ENCODE assay signal across 1 cellular context in genomic region chr4:10629394-10629793, GRCh38.
TF ChIP-seq lines count a peak whose summit lies in the region.

No MANE protein-coding gene starts in this region.

TF ChIP-seq in GM12878, 131 proteins besides CTCF, POLR2A, EP300 and RAD21 (continued from another document):
- TF ChIP-seq ATF2 (IDR thresholded peaks at IDR 0.05; ENCODE audit: low read length) (peak; percentile 83), RELB (IDR thresholded peaks at IDR 0.05; ENCODE audit: low read depth) (no peak), MEF2A (IDR thresholded peaks at IDR 0.05; ENCODE audit: insufficient read depth, low read depth, low read length) (peak; percentile 41; the same call in 1 of the 2 replicates), PRDM15 (CRISPR knock-in tag; IDR thresholded peaks at IDR 0.05) (no peak), HCFC1 (IDR thresholded peaks at IDR 0.05; ENCODE audit: low read length) (no peak), BCL3 (IDR thresholded peaks at IDR 0.05; ENCODE audit: borderline replicate concordance, insufficient read depth, low read depth, low read length, poor library complexity, severe bottlenecking) (peak; percentile 35)
